In the genomic region with DNA sequence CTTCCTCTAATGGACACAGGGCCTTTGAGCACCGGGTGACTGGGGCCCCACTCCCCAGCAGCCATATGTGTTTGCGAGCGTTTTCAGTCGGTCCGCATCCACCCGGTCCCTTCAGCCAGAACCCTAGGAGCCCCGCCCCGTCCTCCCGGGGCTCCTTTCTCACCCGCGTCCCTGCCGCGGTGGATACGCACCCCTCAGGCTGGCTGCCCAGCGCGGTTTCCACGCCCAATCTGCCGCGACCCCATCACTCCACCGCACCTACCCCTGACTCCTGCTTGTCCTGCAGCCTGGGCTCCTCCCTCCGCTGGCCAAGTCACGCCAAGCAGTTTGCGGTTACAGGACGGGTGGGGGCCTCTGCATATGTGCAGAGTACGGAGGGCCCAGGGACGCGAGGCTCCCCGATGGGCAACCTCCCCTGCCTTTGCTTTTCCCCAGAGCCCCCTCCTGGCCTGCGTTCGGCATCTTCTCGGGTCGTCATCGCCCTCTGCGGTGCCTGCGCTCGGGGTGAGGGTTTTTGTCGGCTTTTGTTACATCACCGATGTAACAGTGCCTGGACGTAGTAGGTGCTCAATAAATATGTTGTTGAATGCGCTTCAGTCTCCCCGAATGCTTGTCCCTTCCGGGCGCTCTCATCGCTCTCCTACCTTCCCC, we compare ENCODE assay signal across 8 cellular contexts. TPM values are rescaled to one million over a fixed set of nuclear protein-coding genes. Genes with fewer than 3 reads are reported as not detected.
DNase-seq lines count a peak whose midpoint lies in the region; ATAC-seq and TF ChIP-seq lines count a peak whose summit lies in the region.

No MANE protein-coding gene starts in this region.

- H3K9me3 Mint-ChIP-seq in progenitor cell of endocrine pancreas (ENCODE audit: low read depth), result no peaks in the 10 kb centered on the region

- ATAC-seq in HG03159 (IDR thresholded peaks at IDR 0.05; ENCODE audit: unreplicated experiment), result peak; percentile 15
- ATAC-seq in GM19324 (IDR thresholded peaks at IDR 0.05; ENCODE audit: low FRiP score, unreplicated experiment), result no peak

- H3K27me3 Mint-ChIP-seq in progenitor cell of endocrine pancreas, result peaks cover 61% of the 10 kb centered on the region

- H3K36me3 Mint-ChIP-seq in progenitor cell of endocrine pancreas (ENCODE audit: insufficient read depth), result peaks cover 16% of the 10 kb centered on the region

- DNase-seq in ELR (ENCODE audit: low read depth) (peak; percentile 65), globus pallidus (ENCODE audit: low spot score) (peak; percentile 56), progenitor cell of endocrine pancreas (ENCODE audit: low spot score, unreplicated experiment) (no peak), KBM-7 (no peak), DMS153 treated with DMSO at 0.1 percent for 48 hours (lab: John Stamatoyannopoulos, UW; ENCODE audit: unreplicated experiment) (no peak)
- peak; percentile 28 for DNase-seq in activated T-cell treated with anti-CD3 and anti-CD28 coated beads, Interleukin-2, amount 50 U/mL, for 1 hour

- in situ Hi-C loops in KBM-7 (cut with MboI; ENCODE audit: low pct_unique_long_range_greater_than_20kb, low sequenced_read_pairs), result no loop called here

- H3K4me1 Mint-ChIP-seq in progenitor cell of endocrine pancreas (ENCODE audit: low read depth), result peaks cover 12% of the 10 kb centered on the region

- TF ChIP-seq CTCF in progenitor cell of endocrine pancreas (IDR thresholded peaks at IDR 0.05; ENCODE audit: unreplicated experiment), result no peak

- H3K4me3 Mint-ChIP-seq in progenitor cell of endocrine pancreas (ENCODE audit: low read depth), result peak overlapping the region; percentile 65

- no peak overlapping the region for H3K27ac Mint-ChIP-seq in progenitor cell of endocrine pancreas

RNA-seq across cellular contexts. Expression of gene TTYH2, which starts 1.0 kb away (rescaled TPM):
- 0.69 and 1.1 TPM in 2 replicates for total RNA-seq in progenitor cell of endocrine pancreas

RNA-seq across cellular contexts. Expression of gene RPL38, which starts 8.9 kb away (rescaled TPM):
- 798 and 811 TPM in 2 replicates for total RNA-seq in progenitor cell of endocrine pancreas

Comparison
In these comparisons a context has a peak if more than half of its experiments do, and no peak if none do; other contexts are left out.
1. DNase-seq: peak in ELR (single experiment), activated T-cell treated with anti-CD3 and anti-CD28 coated beads, Interleukin-2, amount 50 U/mL, for 1 hour (single experiment) and globus pallidus (single experiment); none in progenitor cell of endocrine pancreas (single experiment), KBM-7 (single experiment) and DMS153 treated with DMSO at 0.1 percent for 48 hours (single experiment).